21 cellular contexts compared by ENCODE assay signal in genomic region chr9:127457191-127457878, GRCh38.
"Had no signal": no experiment of that assay in that cellular context is flagged by ENCODE, and none has a peak within 500 bp of the region (broad histone marks: within the 10 kb centered on the region; RNA-seq: fewer than 3 reads in every experiment).

No MANE protein-coding gene starts in this region.

- H3K36me3 Mint-ChIP-seq: natural killer cell had no signal

- ATAC-seq: activated CD8-positive, alpha-beta T cell treated with anti-CD3 and anti-CD28 coated beads, Interleukin-2, amount 10 ng/mL, durations not matched to agents 7 days and 5 days; esophagus mucosa; gastroesophageal sphincter; left cardiac atrium; natural killer cell; stimulated activated naive CD8-positive, alpha-beta T cell treated with anti-CD3 and anti-CD28 coated beads, Interleukin-15, amount 100 ng/mL, for 72 hours had no signal

- H3K27me3 ChIP-seq: ascending aorta, gastroesophageal sphincter, right atrium auricular region, suprapubic skin, transverse colon, uterus had no signal

- DNase-seq: activated CD4-positive, alpha-beta T cell treated with anti-CD3 and anti-CD28 coated beads, Interleukin-2, amount 10 ng/mL, durations not matched to agents 24 days and 14 days; activated CD4-positive, CD25-positive, alpha-beta regulatory T cell; activated CD8-positive, alpha-beta T cell treated with anti-CD3 and anti-CD28 coated beads, Interleukin-2, amount 10 ng/mL, durations not matched to agents 7 days and 5 days; activated gamma-delta T cell; activated T-cell treated with anti-CD3 and anti-CD28 coated beads, Interleukin-2, amount 50 U/mL, for 24 hours; cerebellar nuclear complex; effector CD4-positive, alpha-beta T cell; left cardiac atrium; mesenchymal stem cell; natural killer cell; stimulated activated naive CD8-positive, alpha-beta T cell treated with anti-CD3 and anti-CD28 coated beads, Interleukin-15, amount 100 ng/mL, for 72 hours; transverse colon; uterus had no signal

- H3K27ac ChIP-seq: ascending aorta, gastroesophageal sphincter, prostate gland, right atrium auricular region, skin epidermis, suprapubic skin, transverse colon, uterus had no signal

- H3K4me3 ChIP-seq: ascending aorta, gastroesophageal sphincter, prostate gland, right atrium auricular region, skin epidermis, suprapubic skin, transverse colon, uterus had no signal

- H3K27me3 Mint-ChIP-seq: activated CD4-positive, alpha-beta T cell treated with anti-CD3 and anti-CD28 coated beads, Interleukin-2, amount 10 ng/mL, durations not matched to agents 24 days and 14 days; activated naive CD4-positive, alpha-beta T cell treated with anti-CD3 and anti-CD28 coated beads, Interleukin-2, amount 50 U/mL, for 24 hours; activated T-cell treated with anti-CD3 and anti-CD28 coated beads, Interleukin-2, amount 50 U/mL, for 24 hours; stimulated activated naive CD8-positive, alpha-beta T cell treated with anti-CD3 and anti-CD28 coated beads, Interleukin-15, amount 100 ng/mL, for 72 hours had no signal

- H3K4me3 Mint-ChIP-seq: activated CD4-positive, alpha-beta T cell treated with anti-CD3 and anti-CD28 coated beads, Interleukin-2, amount 10 ng/mL, durations not matched to agents 24 days and 14 days; activated CD8-positive, alpha-beta T cell treated with anti-CD3 and anti-CD28 coated beads, Interleukin-2, amount 10 ng/mL, durations not matched to agents 7 days and 5 days; activated naive CD4-positive, alpha-beta T cell treated with anti-CD3 and anti-CD28 coated beads, Interleukin-2, amount 50 U/mL, for 24 hours; activated T-cell treated with anti-CD3 and anti-CD28 coated beads, Interleukin-2, amount 50 U/mL, for 24 hours; natural killer cell; stimulated activated naive CD8-positive, alpha-beta T cell treated with anti-CD3 and anti-CD28 coated beads, Interleukin-15, amount 100 ng/mL, for 72 hours had no signal

- H3K36me3 ChIP-seq: uterus had no signal

- H3K9me3 ChIP-seq: ascending aorta, gastroesophageal sphincter, prostate gland, right atrium auricular region, suprapubic skin, transverse colon, uterus had no signal

- H3K27ac Mint-ChIP-seq: activated CD4-positive, alpha-beta T cell treated with anti-CD3 and anti-CD28 coated beads, Interleukin-2, amount 10 ng/mL, durations not matched to agents 24 days and 14 days; activated CD8-positive, alpha-beta T cell treated with anti-CD3 and anti-CD28 coated beads, Interleukin-2, amount 10 ng/mL, durations not matched to agents 7 days and 5 days; activated naive CD4-positive, alpha-beta T cell treated with anti-CD3 and anti-CD28 coated beads, Interleukin-2, amount 50 U/mL, for 24 hours; activated T-cell treated with anti-CD3 and anti-CD28 coated beads, Interleukin-2, amount 50 U/mL, for 24 hours; natural killer cell had no signal

- H3K9me3 Mint-ChIP-seq: activated CD4-positive, alpha-beta T cell treated with anti-CD3 and anti-CD28 coated beads, Interleukin-2, amount 10 ng/mL, durations not matched to agents 24 days and 14 days; activated naive CD4-positive, alpha-beta T cell treated with anti-CD3 and anti-CD28 coated beads, Interleukin-2, amount 50 U/mL, for 24 hours; activated T-cell treated with anti-CD3 and anti-CD28 coated beads, Interleukin-2, amount 50 U/mL, for 24 hours; natural killer cell; stimulated activated naive CD8-positive, alpha-beta T cell treated with anti-CD3 and anti-CD28 coated beads, Interleukin-15, amount 100 ng/mL, for 72 hours had no signal
